8 cellular contexts compared by ENCODE assay signal in genomic region chr10:79298403-79299244, GRCh38. TPM values are rescaled to one million over a fixed set of nuclear protein-coding genes. Genes with fewer than 3 reads are reported as not detected.
A peak's percentile ranks its signal among the peaks of the same experiment; 100 is the strongest.
DNase-seq lines count a peak whose midpoint lies in the region; ATAC-seq and TF ChIP-seq lines count a peak whose summit lies in the region.

No MANE protein-coding gene starts in this region.

- H3K4me3 ChIP-seq in heart right ventricle: no peak overlapping the region

- no peaks in the 10 kb centered on the region for H3K27me3 Mint-ChIP-seq in activated CD8-positive, alpha-beta memory T cell treated with anti-CD3 and anti-CD28 coated beads, Interleukin-2, amount 10 ng/mL, durations not matched to agents 7 days and 5 days
- H3K27me3 Mint-ChIP-seq in activated T-cell treated with anti-CD3 and anti-CD28 coated beads, Interleukin-2, amount 50 U/mL, for 4 hours (ENCODE audit: low read depth): no peaks in the 10 kb centered on the region

- CTCF ChIA-PET in activated CD8-positive, alpha-beta memory T cell treated with anti-CD3 and anti-CD28 coated beads, Interleukin-2, amount 10 ng/mL, durations not matched to agents 7 days and 5 days (lab: Charles Lee): no interaction called here

- peak overlapping the region; percentile 48 for H3K27ac Mint-ChIP-seq in activated CD8-positive, alpha-beta memory T cell treated with anti-CD3 and anti-CD28 coated beads, Interleukin-2, amount 10 ng/mL, durations not matched to agents 7 days and 5 days

- H3K4me3 Mint-ChIP-seq in activated CD8-positive, alpha-beta memory T cell treated with anti-CD3 and anti-CD28 coated beads, Interleukin-2, amount 10 ng/mL, durations not matched to agents 7 days and 5 days: no peak overlapping the region
- no peak overlapping the region for H3K4me3 Mint-ChIP-seq in activated T-cell treated with anti-CD3 and anti-CD28 coated beads, Interleukin-2, amount 50 U/mL, for 4 hours

- 89 to 90% methylated on average over 27 of the region's 27 CpGs for WGBS in heart right ventricle, 2 donors

- H3K9me3 Mint-ChIP-seq in activated CD8-positive, alpha-beta memory T cell treated with anti-CD3 and anti-CD28 coated beads, Interleukin-2, amount 10 ng/mL, durations not matched to agents 7 days and 5 days (ENCODE audit: low read depth): no peaks in the 10 kb centered on the region
- no peaks in the 10 kb centered on the region for H3K9me3 Mint-ChIP-seq in activated T-cell treated with anti-CD3 and anti-CD28 coated beads, Interleukin-2, amount 50 U/mL, for 4 hours

- ATAC-seq in activated CD8-positive, alpha-beta memory T cell treated with anti-CD3 and anti-CD28 coated beads, Interleukin-2, amount 10 ng/mL, durations not matched to agents 7 days and 5 days: peak; percentile 65
- peak; percentile 78 to 84 for ATAC-seq in activated T-cell treated with anti-CD3 and anti-CD28 coated beads, Interleukin-2, amount 50 U/mL, for 4 hours
- peak in 6 of 8 donors; percentile 11 to 62 (median 14) for ATAC-seq in heart right ventricle
- ATAC-seq in GM18511 (IDR thresholded peaks at IDR 0.05; ENCODE audit: unreplicated experiment): no peak
- ATAC-seq in GM18861 (IDR thresholded peaks at IDR 0.05; ENCODE audit: unreplicated experiment): no peak

- peaks cover 16 to 100% (median 93%) of the 10 kb centered on the region in 9 donors for H3K36me3 ChIP-seq in heart right ventricle

- peaks cover 0 to 45% (median 22%) of the 10 kb centered on the region in 9 donors for H3K4me1 ChIP-seq in heart right ventricle

- peaks cover 32% of the 10 kb centered on the region for H3K4me1 Mint-ChIP-seq in activated CD8-positive, alpha-beta memory T cell treated with anti-CD3 and anti-CD28 coated beads, Interleukin-2, amount 10 ng/mL, durations not matched to agents 7 days and 5 days
- H3K4me1 Mint-ChIP-seq in activated T-cell treated with anti-CD3 and anti-CD28 coated beads, Interleukin-2, amount 50 U/mL, for 4 hours (ENCODE audit: low read depth): peaks cover 6% of the 10 kb centered on the region

- no peak for TF ChIP-seq CTCF in heart right ventricle (IDR thresholded peaks at IDR 0.05)

- no peaks in the 10 kb centered on the region for H3K9me3 ChIP-seq in heart right ventricle

- H3K36me3 Mint-ChIP-seq in activated CD8-positive, alpha-beta memory T cell treated with anti-CD3 and anti-CD28 coated beads, Interleukin-2, amount 10 ng/mL, durations not matched to agents 7 days and 5 days: peaks cover 40% of the 10 kb centered on the region
- peaks cover 33% of the 10 kb centered on the region for H3K36me3 Mint-ChIP-seq in activated T-cell treated with anti-CD3 and anti-CD28 coated beads, Interleukin-2, amount 50 U/mL, for 4 hours (ENCODE audit: insufficient read depth)

- no peaks in the 10 kb centered on the region for H3K27me3 ChIP-seq in heart right ventricle

- intact Hi-C loops in heart right ventricle (cut with DNase I): no loop called here

- peak; percentile 55 for DNase-seq in activated CD8-positive, alpha-beta memory T cell treated with anti-CD3 and anti-CD28 coated beads, Interleukin-2, amount 10 ng/mL, durations not matched to agents 7 days and 5 days
- DNase-seq in activated CD8-positive, alpha-beta memory T cell treated with anti-CD3 and anti-CD28 coated beads for 24 hours: no peak
- DNase-seq in activated T-cell treated with anti-CD3 and anti-CD28 coated beads, Interleukin-2, amount 50 U/mL, for 4 hours: peak; percentile 34
- DNase-seq in heart right ventricle: no peak
- peak; percentile 56 for DNase-seq in stimulated activated CD4-positive, alpha-beta T cell treated with anti-CD3 and anti-CD28 coated beads, Interleukin-4, amount 100 ng/mL, for 24 hours
- DNase-seq in GM19240 (ENCODE audit: insufficient read length, low spot score): no peak

- peak overlapping the region in 7 of 10 donors; percentile 9 to 68 (median 47) for H3K27ac ChIP-seq in heart right ventricle

RNA-seq across cellular contexts. Expression of gene PPIF, which starts 48.6 kb away (rescaled TPM):
- total RNA-seq in activated CD8-positive, alpha-beta memory T cell treated with anti-CD3 and anti-CD28 coated beads, Interleukin-2, amount 10 ng/mL, durations not matched to agents 7 days and 5 days: 100 to 1,000 TPM; 119 to 144 TPM
- 100 to 1,000 TPM; 199 to 232 (median 203) TPM for total RNA-seq in activated T-cell treated with anti-CD3 and anti-CD28 coated beads, Interleukin-2, amount 50 U/mL, for 4 hours
- 100 to 1,000 TPM in 9 of 10 donors, 10 to 100 TPM in 1; 95.5 to 205 (median 148) TPM for total RNA-seq in heart right ventricle
- polyA plus RNA-seq in heart right ventricle: 100 to 1,000 TPM in 1 of 2 donors, 10 to 100 TPM in 1; 44.3 to 144 TPM

Comparison
In these comparisons a context has a peak if more than half of its experiments do, and no peak if none do; other contexts are left out.
1. DNase-seq: peak in activated CD8-positive, alpha-beta memory T cell treated with anti-CD3 and anti-CD28 coated beads, Interleukin-2, amount 10 ng/mL, durations not matched to agents 7 days and 5 days (single experiment), activated T-cell treated with anti-CD3 and anti-CD28 coated beads, Interleukin-2, amount 50 U/mL, for 4 hours (single experiment) and stimulated activated CD4-positive, alpha-beta T cell treated with anti-CD3 and anti-CD28 coated beads, Interleukin-4, amount 100 ng/mL, for 24 hours (single experiment); none in activated CD8-positive, alpha-beta memory T cell treated with anti-CD3 and anti-CD28 coated beads for 24 hours (single experiment), heart right ventricle (0 of 2) and GM19240 (single experiment).
2. ATAC-seq: peak in activated CD8-positive, alpha-beta memory T cell treated with anti-CD3 and anti-CD28 coated beads, Interleukin-2, amount 10 ng/mL, durations not matched to agents 7 days and 5 days (single experiment), activated T-cell treated with anti-CD3 and anti-CD28 coated beads, Interleukin-2, amount 50 U/mL, for 4 hours (2 of 2) and heart right ventricle (6 of 8); none in GM18511 (single experiment) and GM18861 (single experiment).